In genomic region chrX:40755291-40756249, GRCh38 we compare ENCODE assay signal across 14 cellular contexts. TPM values are rescaled to one million over a fixed set of nuclear protein-coding genes. Genes with fewer than 3 reads are reported as not detected.
A peak's percentile ranks its signal among the peaks of the same experiment; 100 is the strongest.
DNase-seq lines count a peak whose midpoint lies in the region; ATAC-seq and TF ChIP-seq lines count a peak whose summit lies in the region.
"Had no signal": no experiment of that assay in that cellular context is flagged by ENCODE, and none has a peak within 500 bp of the region (broad histone marks: within the 10 kb centered on the region; RNA-seq: fewer than 3 reads in every experiment).

No MANE protein-coding gene starts in this region.

- H3K4me1 ChIP-seq in mammary epithelial cell (ENCODE audit: insufficient read depth, low read length): peaks cover 6% of the 10 kb centered on the region
- H3K4me1 ChIP-seq in psoas muscle: peaks cover 16% of the 10 kb centered on the region
- H3K4me1 ChIP-seq: BLaER1, colonic mucosa had no signal

- 20% methylated on average over 7 of the region's 7 CpGs for WGBS in mammary epithelial cell (ENCODE audit: low coverage, missing lambda C conversion rate)
- WGBS in psoas muscle, 3 donors: 11 to 23% (median 21%) methylated on average over 7 of the region's 7 CpGs

- peaks cover 0 to 9% (median 0%) of the 10 kb centered on the region in 6 donors for H3K9me3 Mint-ChIP-seq in immature natural killer cell

- H3K27me3 Mint-ChIP-seq in immature natural killer cell (ENCODE audit: low read depth in 3 of 3): peaks cover 3 to 15% (median 9%) of the 10 kb centered on the region in 3 donors

- no peaks in the 10 kb centered on the region for H3K36me3 Mint-ChIP-seq in immature natural killer cell

- dilution Hi-C loops in mammary epithelial cell (cut with HindIII; ENCODE audit: low sequenced_read_pairs): no loop called here

- in situ Hi-C loops in G401 (cut with HindIII; ENCODE audit: low sequenced_read_pairs) (no loop called here), mammary epithelial cell (cut with MboI; ENCODE audit: low sequenced_read_pairs in 2 of 2) (no loop called here)

- no peak for TF ChIP-seq CTCF in mammary epithelial cell (conservative IDR thresholded peaks at IDR 0.05 in 1 of 2, IDR thresholded peaks at IDR 0.05 in 1 of 2; ENCODE audit: extremely low read depth in 1 of 2, insufficient read depth in 1 of 2, low read depth in 1 of 2, low read length in 2 of 2)
- TF ChIP-seq CTCF in psoas muscle (IDR thresholded peaks at IDR 0.05): no peak

- no peak overlapping the region for H3K27ac Mint-ChIP-seq in immature natural killer cell
- H3K27ac Mint-ChIP-seq: stimulated activated naive B cell treated with anti-CD40 and anti-IgM and Interleukin-4, amounts not matched to agents 10 μg/mL and 1 μg/mL and 100 μg/mL, for 72 hours had no signal

- intact Hi-C loops in mammary epithelial cell (cut with micrococcal nuclease): no loop called here
- intact Hi-C loops in left cardiac atrium (cut with DNase I): no loop called here
- intact Hi-C loops in psoas muscle (cut with DNase I): loop anchor here in 1 of 2 donors (10.0 kb wide), 1 partner anchor 109 kb away; no protein-coding TSS in a partner anchor

- no peaks in the 10 kb centered on the region for H3K79me2 ChIP-seq in mammary epithelial cell (ENCODE audit: insufficient read depth, low read length)

- no peak overlapping the region for H3K9ac ChIP-seq in mammary epithelial cell (ENCODE audit: insufficient read depth, low read length)
- H3K9ac ChIP-seq: BLaER1 had no signal

- no peak overlapping the region for H3K4me3 Mint-ChIP-seq in immature natural killer cell
- H3K4me3 Mint-ChIP-seq: stimulated activated naive B cell treated with anti-CD40 and anti-IgM and Interleukin-4, amounts not matched to agents 10 μg/mL and 1 μg/mL and 100 μg/mL, for 72 hours had no signal

- H3K27ac ChIP-seq in mammary epithelial cell (ENCODE audit: insufficient read depth, low read depth, low read length) (no peak overlapping the region), psoas muscle (peak overlapping the region; percentile 90)
- H3K27ac ChIP-seq: BLaER1, colonic mucosa, VCaP had no signal

- H3K4me1 Mint-ChIP-seq in immature natural killer cell: peaks cover 3 to 6% of the 10 kb centered on the region in 2 donors

- peak; percentile 88 to 94 for ATAC-seq in left cardiac atrium
- peak; percentile 93 to 96 (median 94) for ATAC-seq in psoas muscle
- ATAC-seq in HG02970 (IDR thresholded peaks at IDR 0.05; ENCODE audit: low FRiP score, unreplicated experiment): no peak
- ATAC-seq in GM21390 (IDR thresholded peaks at IDR 0.05; ENCODE audit: unreplicated experiment): no peak
- ATAC-seq: stimulated activated naive B cell treated with anti-CD40 and anti-IgM and Interleukin-4, amounts not matched to agents 10 μg/mL and 1 μg/mL and 100 μg/mL, for 72 hours had no signal

- H3K9me3 ChIP-seq in mammary epithelial cell (replicated peaks; ENCODE audit: insufficient read depth, low read length) (peaks cover 4% of the 10 kb centered on the region), psoas muscle (peaks cover 6% of the 10 kb centered on the region)
- H3K9me3 ChIP-seq: colonic mucosa had no signal

- CTCF ChIA-PET in mammary epithelial cell (lab: Charles Lee; ENCODE audit: low non-redundant PET): no interaction called here

- no peak overlapping the region for H3K4me2 ChIP-seq in mammary epithelial cell (ENCODE audit: insufficient read depth, low read depth, low read length)
- H3K4me2 ChIP-seq: BLaER1 had no signal

- no peaks in the 10 kb centered on the region for H4K20me1 ChIP-seq in mammary epithelial cell (ENCODE audit: insufficient read depth, low read length)
- H4K20me1 ChIP-seq: BLaER1 had no signal

- H3K36me3 ChIP-seq in mammary epithelial cell (ENCODE audit: insufficient read depth, low read length): no peaks in the 10 kb centered on the region
- no peaks in the 10 kb centered on the region for H3K36me3 ChIP-seq in psoas muscle (ENCODE audit: insufficient read depth in 1 of 2, low read depth in 1 of 2)
- H3K36me3 ChIP-seq: BLaER1, colonic mucosa had no signal

- H3K27me3 ChIP-seq in mammary epithelial cell (ENCODE audit: insufficient read depth, low read length) (no peaks in the 10 kb centered on the region), psoas muscle (ENCODE audit: insufficient read depth in 3 of 3, low read length in 2 of 3) (peaks cover 0 to 10% (median 0%) of the 10 kb centered on the region in 3 donors)
- H3K27me3 ChIP-seq: colonic mucosa had no signal

- H2AFZ ChIP-seq in mammary epithelial cell (ENCODE audit: low read depth, low read length): peak overlapping the region; percentile 65

- DNase-seq in G401 (ENCODE audit: low spot score): peak; percentile 78
- DNase-seq in mammary epithelial cell: no peak
- DNase-seq in left cardiac atrium: peak; percentile 48
- peak; percentile 69 to 94 for DNase-seq in psoas muscle
- no peak for DNase-seq in SIG-M5 treated with dmso at 0.1 percent for 504 hours (lab: John Stamatoyannopoulos, UW; ENCODE audit: unreplicated experiment)
- no peak for DNase-seq in immature natural killer cell
- DNase-seq: activated T-cell treated with anti-CD3 and anti-CD28 coated beads, Interleukin-2, amount 50 U/mL, for 48 hours; colonic mucosa; NCI-H2227 treated with DMSO at 0.1 percent for 48 hours; stimulated activated naive B cell treated with anti-CD40 and anti-IgM and Interleukin-4, amounts not matched to agents 10 μg/mL and 1 μg/mL and 100 μg/mL, for 72 hours had no signal

- no peak overlapping the region for H3K4me3 ChIP-seq in mammary epithelial cell (replicated peaks in 1 of 3; ENCODE audit: insufficient read depth in 1 of 3, low read depth in 2 of 3, low read length in 3 of 3)
- H3K4me3 ChIP-seq in psoas muscle: peak overlapping the region; percentile 49
- H3K4me3 ChIP-seq: BLaER1, colonic mucosa had no signal

- no TSS peak for BruUV-seq in mammary epithelial cell (replicated peaks; lab: Mats Ljungman, UMichigan)

RNA-seq across cellular contexts. Expression of gene MED14, which starts 20.2 kb away (rescaled TPM):
- total RNA-seq in G401 (2014; rRNA removed; shearing (Covaris generic)): 5.2 and 9.9 TPM in 2 replicates
- total RNA-seq in mammary epithelial cell (10 to 100 TPM; 25.7 to 58.7 TPM), left cardiac atrium (10 to 100 TPM; 23.7 to 28.3 TPM), psoas muscle (10 to 100 TPM; 46.6 to 63.2 (median 55.9) TPM)
- polyA plus RNA-seq in mammary epithelial cell (17.7 TPM), psoas muscle (10 to 100 TPM; 10.7 to 23.9 (median 14.3) TPM), immature natural killer cell (10 to 100 TPM in 1 of 3 donors, 1 to 10 TPM in 2; 5.1 to 15.9 (median 7.1) TPM)
- 170 TPM for polyA minus RNA-seq in mammary epithelial cell

Comparison
In these comparisons a context has a peak if more than half of its experiments do, and no peak if none do; other contexts are left out.
1. DNase-seq: peak in G401 (single experiment), left cardiac atrium (single experiment) and psoas muscle (2 of 2); none in mammary epithelial cell (single experiment), SIG-M5 treated with dmso at 0.1 percent for 504 hours (single experiment) and immature natural killer cell (0 of 3).
2. ATAC-seq: peak in left cardiac atrium (2 of 2) and psoas muscle (4 of 4); none in HG02970 (single experiment) and GM21390 (single experiment).